ENCODE assay signal across 21 cellular contexts in genomic region chr7:144730224-144730623, GRCh38.
DNase-seq lines count a peak whose midpoint lies in the region; ATAC-seq, FAIRE-seq and TF ChIP-seq lines count a peak whose summit lies in the region.
"Had no signal": no experiment of that assay in that cellular context is flagged by ENCODE, and none has a peak within 500 bp of the region (broad histone marks: within the 10 kb centered on the region; RNA-seq: fewer than 3 reads in every experiment).

No MANE protein-coding gene starts in this region.

- no peak overlapping the region for H3K4me3 Mint-ChIP-seq in activated T-cell treated with anti-CD3 and anti-CD28 coated beads, Interleukin-2, amount 50 U/mL, for 4 hours
- H3K4me3 Mint-ChIP-seq: B cell; CD4-positive, CD25-positive, alpha-beta regulatory T cell; CD8-positive, alpha-beta T cell; GM23338; HFFc6 had no signal

- H3K9me1 ChIP-seq in K562 (ENCODE audit: control insufficient read depth, insufficient read depth, low read length) = no peaks in the 10 kb centered on the region

- ATAC-seq in K562 (no peak), pancreas (no peak)
- no peak for ATAC-seq in activated T-cell treated with anti-CD3 and anti-CD28 coated beads, Interleukin-2, amount 50 U/mL, for 4 hours
- ATAC-seq: CD8-positive, alpha-beta T cell; GM12878; GM23338 had no signal

- intact Hi-C loops in K562 (cut with micrococcal nuclease) (no loop called here), pancreas (cut with DNase I) (no loop called here)

- H3K4me2 ChIP-seq in K562 (ENCODE audit: insufficient read depth, low read length) = no peak overlapping the region
- H3K4me2 ChIP-seq: BLaER1, GM23338 had no signal

- no TSS peak for BruUV-seq in K562 (replicated peaks; lab: Mats Ljungman, UMichigan)

- TF ChIP-seq CTCF in K562 (IDR thresholded peaks at IDR 0.05 in 2 of 3, conservative IDR thresholded peaks at IDR 0.05 in 1 of 3; ENCODE audit: insufficient read depth in 2 of 3, low read depth in 1 of 3, low read length in 3 of 3) (no peak), pancreas (IDR thresholded peaks at IDR 0.05) (no peak)

- FAIRE-seq in G401.6 (lab: Jason Lieb, UNC) (peak; percentile 66), K562 (lab: Jason Lieb, UNC) (no peak), frontal cortex (lab: Jason Lieb, UNC) (peak; percentile 90), pancreas (lab: Jason Lieb, UNC) (peak; percentile 78)
- FAIRE-seq: GM12878, H54 had no signal

- H2AFZ ChIP-seq in K562 (ENCODE audit: low read depth, low read length) = no peak overlapping the region
- H2AFZ ChIP-seq: GM23338 had no signal

- CTCF ChIA-PET in K562 (lab: Yijun Ruan, JAX; ENCODE audit: low intra/inter-chr PET ratio) = no interaction called here

- TF ChIP-seq EP300 in K562 (IDR thresholded peaks at IDR 0.05; ENCODE audit: low read length) = no peak

- no peaks in the 10 kb centered on the region for H3K4me1 ChIP-seq in K562 (replicated peaks in 1 of 2; ENCODE audit: control insufficient read depth in 2 of 2, insufficient read depth in 2 of 2, low read length in 2 of 2)
- peaks cover 0 to 4% (median 0%) of the 10 kb centered on the region in 3 donors for H3K4me1 ChIP-seq in pancreas
- H3K4me1 ChIP-seq: BLaER1, Caco-2, HAP-1 had no signal

- no peaks in the 10 kb centered on the region for H3K4me1 Mint-ChIP-seq in activated T-cell treated with anti-CD3 and anti-CD28 coated beads, Interleukin-2, amount 50 U/mL, for 4 hours (ENCODE audit: low read depth)
- H3K4me1 Mint-ChIP-seq: GM23338 had no signal

- H3K27ac ChIP-seq in K562 (ENCODE audit: extremely low read depth, low read depth, low read length) (no peak overlapping the region), pancreas (no peak overlapping the region)
- H3K27ac ChIP-seq: BLaER1, C4-2B had no signal

- no peaks in the 10 kb centered on the region for H3K79me2 ChIP-seq in K562 (ENCODE audit: control insufficient read depth, insufficient read depth, low read length)

- no peaks in the 10 kb centered on the region for H3K27me3 ChIP-seq in K562 (ENCODE audit: control insufficient read depth in 2 of 2, insufficient read depth in 2 of 2, low read length in 2 of 2)
- H3K27me3 ChIP-seq in pancreas = no peaks in the 10 kb centered on the region
- H3K27me3 ChIP-seq: BLaER1 had no signal

- H3K4me3 ChIP-seq in K562 = no peak overlapping the region
- H3K4me3 ChIP-seq in pancreas = no peak overlapping the region
- H3K4me3 ChIP-seq: BLaER1, GM12878, GM23338, HAP-1 had no signal

- 2% methylated on average over 3 of the region's 3 CpGs for WGBS in K562 (ENCODE audit: insufficient coverage, low coverage, missing lambda C conversion rate)
- 73 to 82% methylated on average over 3 of the region's 3 CpGs for WGBS in pancreas, 2 donors

- TF ChIP-seq RAD21 in K562 (CRISPR knock-in tag; conservative IDR thresholded peaks at IDR 0.05 in 1 of 2, IDR thresholded peaks at IDR 0.05 in 1 of 2) = no peak

- POLR2A ChIA-PET in K562 (lab: Yijun Ruan, JAX) = no interaction called here

- DNase-seq in K562 (ENCODE audit: extremely low read depth in 1 of 4, low spot score in 3 of 4) (no peak), frontal cortex (ENCODE audit: low spot score in 2 of 2) (no peak), pancreas (no peak), hypothalamus (lab: John Stamatoyannopoulos, UW) (no peak), activated T-cell treated with anti-CD3 and anti-CD28 coated beads for 4 hours (no peak)
- DNase-seq in activated T-cell treated with anti-CD3 and anti-CD28 coated beads, Interleukin-2, amount 50 U/mL, for 4 hours = no peak
- DNase-seq: Caco-2; CD4-positive, CD25-positive, alpha-beta regulatory T cell; CD8-positive, alpha-beta T cell; DMS153; DND-41; GDM1; HFFc6 had no signal

- no peaks in the 10 kb centered on the region for H3K36me3 ChIP-seq in K562 (ENCODE audit: control insufficient read depth, insufficient read depth, low read length)
- H3K36me3 ChIP-seq in pancreas = no peaks in the 10 kb centered on the region
- H3K36me3 ChIP-seq: BLaER1, HAP-1 had no signal

- H3K27me3 Mint-ChIP-seq in activated T-cell treated with anti-CD3 and anti-CD28 coated beads, Interleukin-2, amount 50 U/mL, for 4 hours (ENCODE audit: low read depth) = no peaks in the 10 kb centered on the region
- H3K27me3 Mint-ChIP-seq: B cell; CD4-positive, CD25-positive, alpha-beta regulatory T cell had no signal

- no peaks in the 10 kb centered on the region for H3K9me3 Mint-ChIP-seq in activated T-cell treated with anti-CD3 and anti-CD28 coated beads, Interleukin-2, amount 50 U/mL, for 4 hours
- H3K9me3 Mint-ChIP-seq: CD8-positive, alpha-beta T cell had no signal

- H4K20me1 ChIP-seq in K562 (replicated peaks; ENCODE audit: control insufficient read depth, insufficient read depth, low read length) = no peaks in the 10 kb centered on the region
- H4K20me1 ChIP-seq: BLaER1 had no signal

- TF ChIP-seq POLR2A in K562 (conservative IDR thresholded peaks at IDR 0.05) = no peak

- in situ Hi-C loops in K562 (cut with MboI) = no loop called here

- H3K36me3 Mint-ChIP-seq in activated T-cell treated with anti-CD3 and anti-CD28 coated beads, Interleukin-2, amount 50 U/mL, for 4 hours (ENCODE audit: insufficient read depth) = peaks cover 10% of the 10 kb centered on the region

- H3K9ac ChIP-seq in K562 (ENCODE audit: insufficient read depth in 1 of 2, low read depth in 2 of 2, low read length in 2 of 2) = no peak overlapping the region
- H3K9ac ChIP-seq: BLaER1 had no signal

- H3K9me3 ChIP-seq in K562 (replicated peaks; ENCODE audit: control insufficient read depth, insufficient read depth, low read depth, low read length) (no peaks in the 10 kb centered on the region), pancreas (no peaks in the 10 kb centered on the region)
- H3K9me3 ChIP-seq: BLaER1, Caco-2, HAP-1 had no signal

TF ChIP-seq in K562, 482 proteins besides CTCF, POLR2A, EP300 and RAD21:
- TF ChIP-seq ZNF445 (CRISPR knock-in tag; IDR thresholded peaks at IDR 0.05; ENCODE audit: low read depth) = no peak
- peak; percentile 61 for TF ChIP-seq MAFG (tag; conservative IDR thresholded peaks at IDR 0.05)
- peak; percentile 27; the same call in 1 of the 2 replicates for TF ChIP-seq MAFK (IDR thresholded peaks at IDR 0.05; ENCODE audit: low read length)
- peak; percentile 57; the same call in 1 of the 2 replicates for TF ChIP-seq NFE2L1 (tag; IDR thresholded peaks at IDR 0.05; ENCODE audit: borderline replicate concordance, low read depth)
- TF ChIP-seq C11orf30 (IDR thresholded peaks at IDR 0.05; ENCODE audit: low read depth) = peak; percentile 30
- TF ChIP-seq GATAD2A (IDR thresholded peaks at IDR 0.05) = no peak
- peak; percentile 84 for TF ChIP-seq ZNF316 (IDR thresholded peaks at IDR 0.05)
- TF ChIP-seq TAF7 (tag; IDR thresholded peaks at IDR 0.05) = no peak
TF ChIP-seq in K562: peak in this region for 5.
